ENCODE assay signal across 15 cellular contexts in the genomic region with DNA sequence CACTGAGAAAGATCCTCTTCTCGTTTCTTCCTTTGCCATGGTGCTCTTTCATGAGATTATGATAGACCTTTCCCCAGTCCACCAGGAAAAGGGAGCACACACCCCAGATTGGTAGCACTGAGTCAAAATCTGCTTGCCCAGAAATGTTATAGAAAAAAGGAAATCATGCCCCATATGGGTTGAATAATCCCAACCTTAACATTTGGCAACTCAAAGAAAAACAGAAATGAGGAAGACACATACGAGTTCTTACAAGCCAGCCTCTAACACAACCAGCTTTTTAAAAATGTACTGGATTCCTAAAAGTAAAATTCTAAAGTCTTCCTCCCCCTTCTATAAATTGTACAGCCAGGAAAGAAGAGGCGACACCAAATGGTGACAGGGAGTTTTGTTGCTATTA.
DNase-seq lines count a peak whose midpoint lies in the region; ATAC-seq, FAIRE-seq and TF ChIP-seq lines count a peak whose summit lies in the region.
"Had no signal": no experiment of that assay in that cellular context is flagged by ENCODE, and none has a peak within 500 bp of the region (broad histone marks: within the 10 kb centered on the region; RNA-seq: fewer than 3 reads in every experiment).

No MANE protein-coding gene starts in this region.

- intact Hi-C loops in CD14-positive monocyte (cut with micrococcal nuclease): loop anchor here in 1 of 2 donors (10.0 kb wide), 1 partner anchor 47 kb away; no protein-coding TSS in a partner anchor
- intact Hi-C loops in activated T-helper 1 cell treated with anti-CD3 and anti-CD28 coated beads, Interleukin-12 subunit alpha, Interleukin-12 subunit beta, Interleukin-2, Interleukin-4 antibody, amounts not matched to agents 30 ng/mL and 10 ng/mL and 1 ng/mL, durations not matched to agents 14 hours and 24 hours and 36 hours (cut with micrococcal nuclease): loop anchor here (2.0 kb wide), 1 partner anchor 47 kb away; no protein-coding TSS in a partner anchor
- intact Hi-C loops in left ventricle myocardium inferior (cut with micrococcal nuclease): no loop called here

- no peaks in the 10 kb centered on the region for H3K9me3 Mint-ChIP-seq in CD14-positive monocyte
- no peaks in the 10 kb centered on the region for H3K9me3 Mint-ChIP-seq in activated T-helper 1 cell treated with anti-CD3 and anti-CD28 coated beads, Interleukin-12 subunit alpha, Interleukin-12 subunit beta, Interleukin-2, Interleukin-4 antibody, amounts not matched to agents 30 ng/mL and 10 ng/mL and 1 ng/mL, durations not matched to agents 14 hours and 24 hours and 36 hours
- H3K9me3 Mint-ChIP-seq in naive B cell: no peaks in the 10 kb centered on the region

- peaks cover 79% of the 10 kb centered on the region for H3K4me1 Mint-ChIP-seq in CD14-positive monocyte
- H3K4me1 Mint-ChIP-seq in activated T-helper 1 cell treated with anti-CD3 and anti-CD28 coated beads, Interleukin-12 subunit alpha, Interleukin-12 subunit beta, Interleukin-2, Interleukin-4 antibody, amounts not matched to agents 30 ng/mL and 10 ng/mL and 1 ng/mL, durations not matched to agents 14 hours and 24 hours and 36 hours (ENCODE audit: low read depth): peaks cover 86% of the 10 kb centered on the region
- H3K4me1 Mint-ChIP-seq in naive B cell: peaks cover 68 to 89% (median 80%) of the 10 kb centered on the region in 3 donors

- H3K36me3 ChIP-seq in left ventricle myocardium inferior: no peaks in the 10 kb centered on the region
- H3K36me3 ChIP-seq: gastrocnemius medialis, HAP-1 had no signal

- H3K36me3 Mint-ChIP-seq in CD14-positive monocyte (peaks cover 12 to 22% of the 10 kb centered on the region in 2 donors), naive B cell (peaks cover 0 to 8% of the 10 kb centered on the region in 2 donors)
- H3K36me3 Mint-ChIP-seq in activated T-helper 1 cell treated with anti-CD3 and anti-CD28 coated beads, Interleukin-12 subunit alpha, Interleukin-12 subunit beta, Interleukin-2, Interleukin-4 antibody, amounts not matched to agents 30 ng/mL and 10 ng/mL and 1 ng/mL, durations not matched to agents 14 hours and 24 hours and 36 hours (ENCODE audit: low read depth): peaks cover 17% of the 10 kb centered on the region

- H3K27me3 Mint-ChIP-seq in CD14-positive monocyte (ENCODE audit: low read depth in 3 of 3) (no peaks in the 10 kb centered on the region), naive B cell (no peaks in the 10 kb centered on the region)
- H3K27me3 Mint-ChIP-seq in activated T-helper 1 cell treated with anti-CD3 and anti-CD28 coated beads, Interleukin-12 subunit alpha, Interleukin-12 subunit beta, Interleukin-2, Interleukin-4 antibody, amounts not matched to agents 30 ng/mL and 10 ng/mL and 1 ng/mL, durations not matched to agents 14 hours and 24 hours and 36 hours (ENCODE audit: insufficient read depth): no peaks in the 10 kb centered on the region

- H3K4me3 Mint-ChIP-seq in CD14-positive monocyte: peak overlapping the region; percentile 61 to 70
- H3K4me3 Mint-ChIP-seq in activated T-helper 1 cell treated with anti-CD3 and anti-CD28 coated beads, Interleukin-12 subunit alpha, Interleukin-12 subunit beta, Interleukin-2, Interleukin-4 antibody, amounts not matched to agents 30 ng/mL and 10 ng/mL and 1 ng/mL, durations not matched to agents 14 hours and 24 hours and 36 hours: peak overlapping the region; percentile 75
- H3K4me3 Mint-ChIP-seq in naive B cell: peak overlapping the region; percentile 52 to 87 (median 77)

- no peak for TF ChIP-seq POLR2A in GM12891 (IDR thresholded peaks at IDR 0.05; ENCODE audit: low read depth, low read length)

- H3K27ac ChIP-seq in left ventricle myocardium inferior (replicated peaks): no peak overlapping the region
- H3K27ac ChIP-seq: gastrocnemius medialis, RWPE1 had no signal

- DNase-seq in CD14-positive monocyte (ENCODE audit: low spot score) (no peak), GM12891 (ENCODE audit: insufficient read length, low spot score) (no peak), naive B cell (no peak), left ventricle myocardium inferior (no peak), DMS153 treated with DMSO at 0.1 percent for 48 hours (lab: John Stamatoyannopoulos, UW; ENCODE audit: unreplicated experiment) (no peak), midbrain (lab: John Stamatoyannopoulos, UW) (no peak), cerebellum (ENCODE audit: low spot score) (no peak)
- no peak for DNase-seq in activated T-helper 1 cell treated with anti-CD3 and anti-CD28 coated beads, Interleukin-12 subunit alpha, Interleukin-12 subunit beta, Interleukin-2, Interleukin-4 antibody, amounts not matched to agents 30 ng/mL and 10 ng/mL and 1 ng/mL, durations not matched to agents 14 hours and 24 hours and 36 hours (ENCODE audit: low spot score)
- DNase-seq: body of pancreas, gastrocnemius medialis, NCI-H1092 treated with DMSO at 0.1 percent for 48 hours, NCI-H2227 treated with DMSO at 0.1 percent for 48 hours had no signal

- peaks cover 35% of the 10 kb centered on the region for H3K4me1 ChIP-seq in left ventricle myocardium inferior
- H3K4me1 ChIP-seq: HAP-1 had no signal

- no peaks in the 10 kb centered on the region for H3K9me3 ChIP-seq in left ventricle myocardium inferior (replicated peaks)
- H3K9me3 ChIP-seq: body of pancreas, gastrocnemius medialis, HAP-1 had no signal

- H3K27ac Mint-ChIP-seq in CD14-positive monocyte (peak overlapping the region; percentile 96 to 100 (median 100)), naive B cell (peak overlapping the region; percentile 95 to 99 (median 96))
- peak overlapping the region; percentile 91 for H3K27ac Mint-ChIP-seq in activated T-helper 1 cell treated with anti-CD3 and anti-CD28 coated beads, Interleukin-12 subunit alpha, Interleukin-12 subunit beta, Interleukin-2, Interleukin-4 antibody, amounts not matched to agents 30 ng/mL and 10 ng/mL and 1 ng/mL, durations not matched to agents 14 hours and 24 hours and 36 hours

- no peak overlapping the region for H3K4me3 ChIP-seq in left ventricle myocardium inferior
- H3K4me3 ChIP-seq: body of pancreas, gastrocnemius medialis, HAP-1 had no signal

- FAIRE-seq in GM12891 (lab: Jason Lieb, UNC): no peak
- FAIRE-seq: endometrium had no signal

- TF ChIP-seq CTCF in CD14-positive monocyte (IDR thresholded peaks at IDR 0.05) (no peak), left ventricle myocardium inferior (IDR thresholded peaks at IDR 0.05; ENCODE audit: borderline replicate concordance) (no peak)

- no peaks in the 10 kb centered on the region for H3K27me3 ChIP-seq in left ventricle myocardium inferior (ENCODE audit: low read depth)
- H3K27me3 ChIP-seq: body of pancreas, gastrocnemius medialis had no signal

- ATAC-seq in naive B cell (ENCODE audit: low read depth in 2 of 2): no peak
- ATAC-seq: gastrocnemius medialis had no signal

TF ChIP-seq in GM12891, 5 proteins besides CTCF, POLR2A, EP300 and RAD21:
- TF ChIP-seq POU2F2 (IDR thresholded peaks at IDR 0.05; ENCODE audit: low read depth, low read length): no peak
- no peak for TF ChIP-seq PAX5 (IDR thresholded peaks at IDR 0.05; ENCODE audit: insufficient read depth, low read length, severe bottlenecking)
- TF ChIP-seq TAF1 (IDR thresholded peaks at IDR 0.05; ENCODE audit: low read depth, low read length): no peak
- peak; percentile 36; the same call in 1 of the 2 replicates for TF ChIP-seq SPI1 (IDR thresholded peaks at IDR 0.05; ENCODE audit: low read depth, low read length)
